22 cellular contexts compared by ENCODE assay signal in the genomic region with DNA sequence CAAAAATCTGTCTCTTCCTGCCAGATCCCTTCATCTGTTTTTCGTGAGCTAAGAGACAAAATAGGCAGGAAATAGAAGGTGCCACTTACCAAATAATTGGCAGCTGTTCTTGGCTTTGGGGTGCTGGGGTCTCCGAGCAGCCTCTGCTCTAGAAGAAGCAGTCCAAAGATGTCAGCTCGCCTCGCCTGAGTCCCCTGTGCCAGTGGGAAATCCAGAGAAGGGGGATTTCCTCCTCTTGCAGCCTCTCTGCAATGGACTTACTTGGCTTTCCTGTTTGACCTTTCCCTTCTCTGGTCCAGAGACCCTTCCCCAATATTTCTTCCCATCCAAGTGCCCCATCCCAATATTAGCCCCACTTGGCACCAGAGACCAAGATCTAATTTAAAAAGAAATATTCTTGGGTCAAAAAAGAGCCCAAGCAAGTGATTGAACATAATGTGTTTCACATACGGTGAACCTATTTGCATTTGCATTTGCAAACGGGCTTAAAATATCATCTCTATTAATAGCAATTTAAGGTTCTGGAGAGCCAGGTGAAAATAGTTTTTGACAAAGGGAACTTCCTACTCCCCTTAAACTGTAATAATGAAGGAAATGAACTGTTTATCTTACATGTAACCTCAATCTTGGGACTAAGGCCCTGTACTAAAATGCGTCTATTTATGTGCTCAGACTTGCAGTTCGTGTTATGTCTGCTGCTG. TPM values are rescaled to one million over a fixed set of nuclear protein-coding genes. Genes with fewer than 3 reads are reported as not detected.
A peak's percentile ranks its signal among the peaks of the same experiment; 100 is the strongest.
DNase-seq lines count a peak whose midpoint lies in the region; ATAC-seq, FAIRE-seq and TF ChIP-seq lines count a peak whose summit lies in the region.
"Had no signal": no experiment of that assay in that cellular context is flagged by ENCODE, and none has a peak within 500 bp of the region (broad histone marks: within the 10 kb centered on the region; RNA-seq: fewer than 3 reads in every experiment).

No MANE protein-coding gene starts in this region.

- POLR2A ChIA-PET in activated CD4-positive, alpha-beta memory T cell treated with anti-CD3 and anti-CD28 coated beads, Interleukin-2, amount 10 ng/mL, durations not matched to agents 7 days and 5 days (lab: Charles Lee), result interaction anchor here (0.9 to 14.7 kb wide), 15 partner anchors 8 to 533 kb away, joined by 3 to 568 read pairs (median 7); partner anchors contain the start of genes DTX3L, EAF2, HCLS1 and IQCB1
- POLR2A ChIA-PET in activated CD4-positive, alpha-beta memory T cell treated with anti-CD3 and anti-CD28 coated beads for 36 hours (lab: Charles Lee), result no interaction called here

- no peak for DNase-seq in activated CD4-positive, alpha-beta memory T cell treated with anti-CD3 and anti-CD28 coated beads, Interleukin-2, amount 10 ng/mL, durations not matched to agents 7 days and 5 days
- no peak for DNase-seq in activated CD4-positive, alpha-beta memory T cell treated with anti-CD3 and anti-CD28 coated beads for 36 hours
- no peak for DNase-seq in GM12864 (ENCODE audit: low read depth)
- no peak for DNase-seq in naive B cell
- no peak for DNase-seq in pancreas
- no peak for DNase-seq in GF-D8 (lab: John Stamatoyannopoulos, UW)
- DNase-seq: activated CD4-positive, alpha-beta T cell treated with anti-CD3 and anti-CD28 coated beads for 36 hours; dermis blood vessel endothelial cell; NCI-H748 treated with DMSO at 0.1 percent for 48 hours; PC-9; SHP77; small intestine; stimulated activated CD4-positive, alpha-beta T cell treated with anti-CD3 and anti-CD28 coated beads, Interleukin-2, amount 100 ng/mL, for 48 hours; SW 1271 had no signal

- peaks cover 97% of the 10 kb centered on the region for H3K4me1 Mint-ChIP-seq in activated CD4-positive, alpha-beta memory T cell treated with anti-CD3 and anti-CD28 coated beads, Interleukin-2, amount 10 ng/mL, durations not matched to agents 7 days and 5 days
- H3K4me1 Mint-ChIP-seq in activated CD4-positive, alpha-beta memory T cell treated with anti-CD3 and anti-CD28 coated beads for 36 hours (ENCODE audit: low read depth), result peaks cover 38% of the 10 kb centered on the region
- peaks cover 57 to 88% (median 84%) of the 10 kb centered on the region in 3 donors for H3K4me1 Mint-ChIP-seq in naive B cell

- H3K4me3 Mint-ChIP-seq in activated CD4-positive, alpha-beta memory T cell treated with anti-CD3 and anti-CD28 coated beads, Interleukin-2, amount 10 ng/mL, durations not matched to agents 7 days and 5 days, result peak overlapping the region; percentile 84
- no peak overlapping the region for H3K4me3 Mint-ChIP-seq in activated CD4-positive, alpha-beta memory T cell treated with anti-CD3 and anti-CD28 coated beads for 36 hours
- H3K4me3 Mint-ChIP-seq in naive B cell, result peak overlapping the region; percentile 77 to 97 (median 90)
- H3K4me3 Mint-ChIP-seq: activated CD4-positive, alpha-beta T cell treated with anti-CD3 and anti-CD28 coated beads for 36 hours; type B pancreatic cell had no signal

- H3K27ac ChIP-seq in OCI-LY1 (ENCODE audit: low read depth, low read length, poor library complexity, severe bottlenecking) (peak overlapping the region; percentile 95), pancreas (no peak overlapping the region)
- H3K27ac ChIP-seq: cardiac muscle cell, PC-9 had no signal

- no peak for TF ChIP-seq CTCF in GM12864 (IDR thresholded peaks at IDR 0.05; ENCODE audit: low read depth, low read length, missing control alignments)
- no peak for TF ChIP-seq CTCF in OCI-LY1 (IDR thresholded peaks at IDR 0.05; ENCODE audit: low read length)
- TF ChIP-seq CTCF in pancreas (IDR thresholded peaks at IDR 0.05), result no peak

- H3K27me3 ChIP-seq in OCI-LY1 (ENCODE audit: insufficient read depth, low read length), result no peaks in the 10 kb centered on the region
- no peaks in the 10 kb centered on the region for H3K27me3 ChIP-seq in pancreas
- H3K27me3 ChIP-seq: cardiac muscle cell had no signal

- H3F3A ChIP-seq in OCI-LY1 (ENCODE audit: insufficient read depth, low read length), result no peaks in the 10 kb centered on the region

- H3K4me2 ChIP-seq in OCI-LY1 (ENCODE audit: low read length), result peak overlapping the region; percentile 85
- H3K4me2 ChIP-seq: PC-9 had no signal

- 75 to 82% methylated on average over 8 of the region's 8 CpGs for WGBS in pancreas, 2 donors

- intact Hi-C loops in activated CD4-positive, alpha-beta memory T cell treated with anti-CD3 and anti-CD28 coated beads for 36 hours (cut with micrococcal nuclease), result loop anchor here (5.0 kb wide), 1 partner anchor 66 kb away; no protein-coding TSS in a partner anchor
- intact Hi-C loops in pancreas (cut with DNase I), result no loop called here

- peaks cover 40% of the 10 kb centered on the region for H3K36me3 Mint-ChIP-seq in activated CD4-positive, alpha-beta memory T cell treated with anti-CD3 and anti-CD28 coated beads, Interleukin-2, amount 10 ng/mL, durations not matched to agents 7 days and 5 days (ENCODE audit: low read depth)
- H3K36me3 Mint-ChIP-seq in activated CD4-positive, alpha-beta memory T cell treated with anti-CD3 and anti-CD28 coated beads for 36 hours, result no peaks in the 10 kb centered on the region
- peaks cover 0 to 6% of the 10 kb centered on the region in 2 donors for H3K36me3 Mint-ChIP-seq in naive B cell
- H3K36me3 Mint-ChIP-seq: type B pancreatic cell had no signal

- H3K27me3 Mint-ChIP-seq in activated CD4-positive, alpha-beta memory T cell treated with anti-CD3 and anti-CD28 coated beads, Interleukin-2, amount 10 ng/mL, durations not matched to agents 7 days and 5 days, result no peaks in the 10 kb centered on the region
- H3K27me3 Mint-ChIP-seq in activated CD4-positive, alpha-beta memory T cell treated with anti-CD3 and anti-CD28 coated beads for 36 hours, result peaks cover 19% of the 10 kb centered on the region
- no peaks in the 10 kb centered on the region for H3K27me3 Mint-ChIP-seq in naive B cell
- H3K27me3 Mint-ChIP-seq: type B pancreatic cell had no signal

- peak overlapping the region; percentile 76 for H3K9ac ChIP-seq in OCI-LY1 (ENCODE audit: low read length)

- no peak for ATAC-seq in naive B cell (ENCODE audit: low read depth in 2 of 2)
- no peak for ATAC-seq in GM19324 (IDR thresholded peaks at IDR 0.05; ENCODE audit: low FRiP score, unreplicated experiment)
- no peak for ATAC-seq in pancreas
- ATAC-seq: activated CD4-positive, alpha-beta T cell treated with anti-CD3 and anti-CD28 coated beads for 36 hours had no signal

- no peak overlapping the region for H2AFZ ChIP-seq in OCI-LY1 (ENCODE audit: low read length)
- H2AFZ ChIP-seq: PC-9 had no signal

- CTCF ChIA-PET in activated CD4-positive, alpha-beta memory T cell treated with anti-CD3 and anti-CD28 coated beads, Interleukin-2, amount 10 ng/mL, durations not matched to agents 7 days and 5 days (lab: Charles Lee), result interaction anchor here (0.9 to 6.8 kb wide), 4 partner anchors 9 to 23 kb away, joined by 3 to 68 read pairs (median 19); no protein-coding TSS in a partner anchor
- CTCF ChIA-PET in activated CD4-positive, alpha-beta memory T cell treated with anti-CD3 and anti-CD28 coated beads for 36 hours (lab: Charles Lee), result no interaction called here

- no peak for FAIRE-seq in pancreas (lab: Jason Lieb, UNC)
- FAIRE-seq: small intestine had no signal

- H3K36me3 ChIP-seq in OCI-LY1 (ENCODE audit: insufficient read depth, low read length) (peaks cover 23% of the 10 kb centered on the region), pancreas (no peaks in the 10 kb centered on the region)
- H3K36me3 ChIP-seq: cardiac muscle cell had no signal

- H3K9me3 Mint-ChIP-seq in activated CD4-positive, alpha-beta memory T cell treated with anti-CD3 and anti-CD28 coated beads, Interleukin-2, amount 10 ng/mL, durations not matched to agents 7 days and 5 days, result peaks cover under 1% of the 10 kb centered on the region
- H3K9me3 Mint-ChIP-seq in activated CD4-positive, alpha-beta memory T cell treated with anti-CD3 and anti-CD28 coated beads for 36 hours, result no peaks in the 10 kb centered on the region
- H3K9me3 Mint-ChIP-seq in naive B cell, result no peaks in the 10 kb centered on the region
- H3K9me3 Mint-ChIP-seq: type B pancreatic cell had no signal

- peak overlapping the region; percentile 95 for H3K27ac Mint-ChIP-seq in activated CD4-positive, alpha-beta memory T cell treated with anti-CD3 and anti-CD28 coated beads, Interleukin-2, amount 10 ng/mL, durations not matched to agents 7 days and 5 days
- H3K27ac Mint-ChIP-seq in activated CD4-positive, alpha-beta memory T cell treated with anti-CD3 and anti-CD28 coated beads for 36 hours, result no peak overlapping the region
- H3K27ac Mint-ChIP-seq in naive B cell, result peak overlapping the region; percentile 26 to 97 (median 95)
- H3K27ac Mint-ChIP-seq: activated CD4-positive, alpha-beta T cell treated with anti-CD3 and anti-CD28 coated beads for 36 hours; type B pancreatic cell had no signal

- H3K4me1 ChIP-seq in OCI-LY1 (ENCODE audit: insufficient read depth, low read length, severe bottlenecking) (peaks cover 88% of the 10 kb centered on the region), pancreas (no peaks in the 10 kb centered on the region)

- peak overlapping the region; percentile 71 for H3K4me3 ChIP-seq in GM12864 (ENCODE audit: low read depth, low read length)
- H3K4me3 ChIP-seq in OCI-LY1 (ENCODE audit: low read depth, low read length, poor library complexity, severe bottlenecking), result peak overlapping the region; percentile 69
- no peak overlapping the region for H3K4me3 ChIP-seq in pancreas
- H3K4me3 ChIP-seq: cardiac muscle cell, lung, PC-9 had no signal

- H3K9me3 ChIP-seq in OCI-LY1 (ENCODE audit: low read length), result no peaks in the 10 kb centered on the region
- no peaks in the 10 kb centered on the region for H3K9me3 ChIP-seq in pancreas

- H3K79me2 ChIP-seq in OCI-LY1 (ENCODE audit: insufficient read depth, low read length), result peaks cover 43% of the 10 kb centered on the region

- H4K20me1 ChIP-seq in OCI-LY1 (ENCODE audit: insufficient read depth, low read length), result no peaks in the 10 kb centered on the region

- no peaks in the 10 kb centered on the region for H3K9me2 ChIP-seq in OCI-LY1 (ENCODE audit: low read depth, low read length)

RNA-seq across cellular contexts. Expression of gene CD86, which starts 23.2 kb away (rescaled TPM):
- total RNA-seq in activated CD4-positive, alpha-beta memory T cell treated with anti-CD3 and anti-CD28 coated beads, Interleukin-2, amount 10 ng/mL, durations not matched to agents 7 days and 5 days, result 10 to 100 TPM; 21.6 to 21.7 TPM
- total RNA-seq in activated CD4-positive, alpha-beta memory T cell treated with anti-CD3 and anti-CD28 coated beads for 36 hours, result 1 to 10 TPM; 1.4 to 1.7 TPM
- polyA plus RNA-seq in naive B cell (ENCODE audit: low read depth in 6 of 6), result 10 to 100 TPM; 18.0 to 61.4 (median 45.4) TPM
- 1 to 10 TPM in 3 of 6 donors, under 1 TPM in 3; 0.31 to 9.0 (median 1.5) TPM for total RNA-seq in pancreas
- polyA plus RNA-seq in pancreas, result under 1 TPM; 0.31 to 0.38 TPM
- total RNA-seq: A673, cardiac muscle cell, dermis blood vessel endothelial cell, HT-29, kidney epithelial cell, PC-9 had no signal
- polyA plus RNA-seq: cardiac muscle cell had no signal

RNA-seq across cellular contexts. Expression of gene ILDR1, which starts 56.3 kb away (rescaled TPM):
- 1 to 10 TPM; 1.6 to 1.7 TPM for total RNA-seq in activated CD4-positive, alpha-beta memory T cell treated with anti-CD3 and anti-CD28 coated beads, Interleukin-2, amount 10 ng/mL, durations not matched to agents 7 days and 5 days
- total RNA-seq in activated CD4-positive, alpha-beta memory T cell treated with anti-CD3 and anti-CD28 coated beads for 36 hours, result under 1 TPM; 0.26 to 0.41 TPM
- 1 to 10 TPM in 2 of 6 donors, under 1 TPM in 3, not detected in 1; 0.18 to 1.6 (median 0.67) TPM for polyA plus RNA-seq in naive B cell (ENCODE audit: low read depth in 6 of 6)
- 1 to 10 TPM; 4.1 to 8.2 (median 5.7) TPM for total RNA-seq in pancreas
- 1 to 10 TPM; 2.2 to 3.0 TPM for polyA plus RNA-seq in pancreas
- total RNA-seq: A673, dermis blood vessel endothelial cell had no signal
- polyA plus RNA-seq: cardiac muscle cell had no signal

Comparison
In these comparisons a context has a peak if more than half of its experiments do, and no peak if none do; other contexts are left out.
1. H3K4me3 ChIP-seq: peak in GM12864 (single experiment) and OCI-LY1 (single experiment); none in pancreas (0 of 4).